Comparison of ENCODE assay signal across 8 cellular contexts in the genomic region with DNA sequence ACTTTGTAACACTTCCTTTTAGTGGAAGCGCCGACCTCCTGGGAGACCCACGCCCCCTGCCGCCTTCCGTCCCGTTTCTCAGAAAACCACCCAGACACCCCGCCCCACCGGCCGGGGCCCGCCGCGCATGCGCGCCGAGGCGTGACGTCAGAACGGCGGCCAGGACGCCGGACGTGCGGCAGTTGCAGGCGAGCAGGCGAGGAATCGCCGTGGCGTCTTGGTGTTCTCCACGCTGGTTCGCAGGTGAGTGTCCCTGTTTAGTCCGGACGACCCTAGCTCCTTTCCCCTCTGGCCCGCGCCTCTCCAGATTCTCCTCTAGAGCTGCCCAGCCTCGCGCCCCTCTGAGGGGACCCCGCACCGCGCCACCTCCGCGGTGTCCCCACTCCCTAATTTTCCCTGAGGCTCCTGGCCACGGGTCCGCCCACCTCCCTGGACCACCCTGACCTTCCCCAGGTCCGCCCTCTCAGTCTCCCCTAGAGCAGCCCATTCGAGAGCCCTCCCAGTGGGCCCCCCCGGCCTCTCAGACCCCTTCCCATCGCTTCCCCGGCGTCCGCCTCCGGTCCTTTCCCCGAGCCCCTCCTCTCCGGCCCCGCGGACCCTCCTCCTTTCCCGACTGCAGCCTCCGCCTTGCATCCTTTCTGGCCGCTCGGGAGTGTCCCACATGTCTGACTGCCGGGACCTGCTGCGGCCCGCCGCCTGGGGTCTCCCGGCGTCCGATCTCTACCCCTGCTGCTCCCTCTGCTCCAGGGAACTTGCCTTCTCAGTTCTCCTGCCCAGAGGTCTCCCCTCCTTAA. TPM values are rescaled to one million over a fixed set of nuclear protein-coding genes. Genes with fewer than 3 reads are reported as not detected.
DNase-seq lines count a peak whose midpoint lies in the region; ATAC-seq and TF ChIP-seq lines count a peak whose summit lies in the region.

A gene with protein sequence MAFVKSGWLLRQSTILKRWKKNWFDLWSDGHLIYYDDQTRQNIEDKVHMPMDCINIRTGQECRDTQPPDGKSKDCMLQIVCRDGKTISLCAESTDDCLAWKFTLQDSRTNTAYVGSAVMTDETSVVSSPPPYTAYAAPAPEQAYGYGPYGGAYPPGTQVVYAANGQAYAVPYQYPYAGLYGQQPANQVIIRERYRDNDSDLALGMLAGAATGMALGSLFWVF (plus strand): TSS at position 181 of the 794 bp plus-strand sequence. CDS start 15,606 bp downstream, outside the sequence.

- H3K27me3 Mint-ChIP-seq in activated T-helper 17 cell treated with anti-CD3 and anti-CD28 coated beads, Interleukin-2, amount 50 U/mL, for 72 hours: no peaks in the 10 kb centered on the region
- H3K27me3 Mint-ChIP-seq in nephron (ENCODE audit: low read depth): no peaks in the 10 kb centered on the region
- H3K27me3 Mint-ChIP-seq in stimulated activated naive CD8-positive, alpha-beta T cell treated with anti-CD3 and anti-CD28 coated beads, Interleukin-15, Interleukin-2, amounts not matched to agents 100 ng/mL and 50 ng/mL, for 24 hours: no peaks in the 10 kb centered on the region

- peak within 1 kb of the TSS; percentile 91 to 94 for H4K8ac ChIP-seq in IMR-90 (ENCODE audit: low read depth in 2 of 2, low read length in 2 of 2)

- peaks cover 5% of the 10 kb centered on the region for H3K4me1 ChIP-seq in IMR-90 (ENCODE audit: control insufficient read depth, insufficient read depth, low read length)

- H3K9me1 ChIP-seq in IMR-90 (ENCODE audit: insufficient read depth, low read length): peaks cover 4% of the 10 kb centered on the region; the same call in 1 of the 2 replicates

- dilution Hi-C loops in IMR-90 (cut with HindIII; ENCODE audit: low sequenced_read_pairs, unreplicated experiment): no loop called here

- peak within 1 kb of the TSS; percentile 53; the same call in 1 of the 2 replicates for H2AK5ac ChIP-seq in IMR-90 (ENCODE audit: low read depth, low read length)

- CTCF ChIA-PET in IMR-90 (lab: Yijun Ruan, JAX): interaction anchor here (0.6 kb wide), 1 partner anchor 25 kb away, joined by 4 read pairs; no protein-coding TSS in a partner anchor
- CTCF ChIA-PET in RWPE1 (lab: Yijun Ruan, JAX): interaction anchor here (0.7 kb wide), 1 partner anchor 11 kb away, joined by 3 read pairs; no protein-coding TSS in a partner anchor

- no peak within 1 kb of the TSS for H2BK15ac ChIP-seq in IMR-90 (ENCODE audit: low read depth, low read length)

- H2BK20ac ChIP-seq in IMR-90 (ENCODE audit: low read depth, low read length): peak within 1 kb of the TSS; percentile 44; the same call in 1 of the 2 replicates

- 1% methylated on average over 15 of the region's 66 CpGs; no CpG with 5 or more reads in 1 of the 2 experiments for WGBS in IMR-90 (ENCODE audit: extremely low coverage in 2 of 2, insufficient read length in 1 of 2), 2 experiments

- peak within 1 kb of the TSS; percentile 79 for H3K9ac ChIP-seq in IMR-90 (ENCODE audit: low read depth, low read length)

- H2AFZ ChIP-seq in IMR-90 (replicated peaks; ENCODE audit: low read length, poor library complexity): peak within 1 kb of the TSS; percentile 96

- H3K9me3 Mint-ChIP-seq in activated T-helper 17 cell treated with anti-CD3 and anti-CD28 coated beads, Interleukin-2, amount 50 U/mL, for 72 hours: no peaks in the 10 kb centered on the region
- H3K9me3 Mint-ChIP-seq in nephron: no peaks in the 10 kb centered on the region
- H3K9me3 Mint-ChIP-seq in stimulated activated naive CD8-positive, alpha-beta T cell treated with anti-CD3 and anti-CD28 coated beads, Interleukin-15, Interleukin-2, amounts not matched to agents 100 ng/mL and 50 ng/mL, for 24 hours: no peaks in the 10 kb centered on the region

- H2BK5ac ChIP-seq in IMR-90 (ENCODE audit: low read depth, low read length, poor library complexity, severe bottlenecking): peak within 1 kb of the TSS; percentile 49

- peak within 1 kb of the TSS; percentile 87 for H4K5ac ChIP-seq in IMR-90 (ENCODE audit: low read depth, low read length)

- H2AK9ac ChIP-seq in IMR-90 (replicated peaks; ENCODE audit: low read depth, low read length, poor library complexity): peak within 1 kb of the TSS; percentile 96

- in situ Hi-C loops in IMR-90 (cut with MboI; ENCODE audit: low sequenced_read_pairs): loop anchor here (25.0 kb wide), 2 partner anchors 407 to 743 kb away; partner anchors contain the start of gene PTPN18

- H3K9me3 ChIP-seq in IMR-90 (ENCODE audit: control insufficient read depth, insufficient read depth, low read length): no peaks in the 10 kb centered on the region

- H3K4me3 ChIP-seq in IMR-90 (ENCODE audit: insufficient read depth, low read depth, low read length): peak within 1 kb of the TSS; percentile 68

- POLR2A ChIA-PET in IMR-90 (lab: Charles Lee; ENCODE audit: unreplicated experiment): no interaction called here
- POLR2A ChIA-PET in RWPE1 (lab: Yijun Ruan, JAX; ENCODE audit: low non-redundant PET): interaction anchor here (0.6 kb wide), 1 partner anchor 25 kb away, joined by 3 read pairs; no protein-coding TSS in a partner anchor

- TF ChIP-seq RAD21 in IMR-90 (IDR thresholded peaks at IDR 0.05; ENCODE audit: low read length): no peak

- no peaks in the 10 kb centered on the region for H3K27me3 ChIP-seq in IMR-90 (ENCODE audit: control insufficient read depth, insufficient read depth, low read length)

- H3K36me3 Mint-ChIP-seq in activated T-helper 17 cell treated with anti-CD3 and anti-CD28 coated beads, Interleukin-2, amount 50 U/mL, for 72 hours (ENCODE audit: low read depth): peaks cover 33% of the 10 kb centered on the region
- H3K36me3 Mint-ChIP-seq in nephron (ENCODE audit: low read depth): peaks cover 8% of the 10 kb centered on the region
- peaks cover 25% of the 10 kb centered on the region for H3K36me3 Mint-ChIP-seq in stimulated activated naive CD8-positive, alpha-beta T cell treated with anti-CD3 and anti-CD28 coated beads, Interleukin-15, Interleukin-2, amounts not matched to agents 100 ng/mL and 50 ng/mL, for 24 hours (ENCODE audit: low read depth)

- TSS peak; percentile 41 for BruUV-seq in IMR-90 (replicated peaks; lab: Mats Ljungman, UMichigan)

- H3K4me3 Mint-ChIP-seq in activated T-helper 17 cell treated with anti-CD3 and anti-CD28 coated beads, Interleukin-2, amount 50 U/mL, for 72 hours: peak within 1 kb of the TSS; percentile 88
- H3K4me3 Mint-ChIP-seq in nephron: peak within 1 kb of the TSS; percentile 93 to 97 (median 95)
- H3K4me3 Mint-ChIP-seq in stimulated activated naive CD8-positive, alpha-beta T cell treated with anti-CD3 and anti-CD28 coated beads, Interleukin-15, Interleukin-2, amounts not matched to agents 100 ng/mL and 50 ng/mL, for 24 hours: peak within 1 kb of the TSS; percentile 97

- DNase-seq in DMS79 treated with DMSO at 0.1 percent for 48 hours (lab: John Stamatoyannopoulos, UW) (peak; percentile 96), IMR-90 (peak; percentile 86), RWPE1 (ENCODE audit: low spot score) (peak; percentile 93), fibroblast of peridontal ligament (ENCODE audit: extremely low read depth) (peak; percentile 85)

- TF ChIP-seq CTCF in IMR-90 (conservative IDR thresholded peaks at IDR 0.05; ENCODE audit: low read depth, low read length): peak; percentile 29; the same call in 1 of the 2 replicates
- no peak for TF ChIP-seq CTCF in RWPE1 (conservative IDR thresholded peaks at IDR 0.05; ENCODE audit: low read depth)
- TF ChIP-seq CTCF in nephron (IDR thresholded peaks at IDR 0.05; ENCODE audit: unreplicated experiment in 3 of 3): peak in 2 of 3 experiments; percentile 26 to 45

- peak within 1 kb of the TSS; percentile 69; the same call in 1 of the 2 replicates for H3K18ac ChIP-seq in IMR-90 (ENCODE audit: low read depth, low read length)

- intact Hi-C loops in IMR-90 (cut with micrococcal nuclease): no loop called here

- peak within 1 kb of the TSS; percentile 95 for H3K4me2 ChIP-seq in IMR-90 (ENCODE audit: low read depth, low read length)

- peaks cover 27% of the 10 kb centered on the region for H4K20me1 ChIP-seq in IMR-90 (ENCODE audit: insufficient read depth, low read length)

- H3K27ac Mint-ChIP-seq in activated T-helper 17 cell treated with anti-CD3 and anti-CD28 coated beads, Interleukin-2, amount 50 U/mL, for 72 hours: peak within 1 kb of the TSS; percentile 95
- peak within 1 kb of the TSS; percentile 74 to 96 (median 95) for H3K27ac Mint-ChIP-seq in nephron
- peak within 1 kb of the TSS; percentile 97 for H3K27ac Mint-ChIP-seq in stimulated activated naive CD8-positive, alpha-beta T cell treated with anti-CD3 and anti-CD28 coated beads, Interleukin-15, Interleukin-2, amounts not matched to agents 100 ng/mL and 50 ng/mL, for 24 hours

- H2BK120ac ChIP-seq in IMR-90 (ENCODE audit: low read depth, low read length): peak within 1 kb of the TSS; percentile 28; the same call in 1 of the 2 replicates

- no peaks in the 10 kb centered on the region for H3K36me3 ChIP-seq in IMR-90 (ENCODE audit: control insufficient read depth, insufficient read depth, low read length)

- H3K79me1 ChIP-seq in IMR-90 (ENCODE audit: low read depth in 1 of 2, low read length in 2 of 2): peaks cover 15 to 29% of the 10 kb centered on the region in 2 experiments; a peak in 3 of 4 replicates

- TF ChIP-seq POLR2A in IMR-90 (IDR thresholded peaks at IDR 0.05; ENCODE audit: low read depth, low read length): peak; percentile 95

- H3K4me1 Mint-ChIP-seq in activated T-helper 17 cell treated with anti-CD3 and anti-CD28 coated beads, Interleukin-2, amount 50 U/mL, for 72 hours: peaks cover 19% of the 10 kb centered on the region
- H3K4me1 Mint-ChIP-seq in nephron: peaks cover 24% of the 10 kb centered on the region
- H3K4me1 Mint-ChIP-seq in stimulated activated naive CD8-positive, alpha-beta T cell treated with anti-CD3 and anti-CD28 coated beads, Interleukin-15, Interleukin-2, amounts not matched to agents 100 ng/mL and 50 ng/mL, for 24 hours (ENCODE audit: low read depth): peaks cover 55% of the 10 kb centered on the region

- H3K27ac ChIP-seq in IMR-90 (ENCODE audit: insufficient read depth, low read length) (peak within 1 kb of the TSS; percentile 48), RWPE1 (peak within 1 kb of the TSS; percentile 96)

- peak within 1 kb of the TSS; percentile 53 for H4K91ac ChIP-seq in IMR-90 (ENCODE audit: insufficient read depth, low read depth, low read length)

- H3K14ac ChIP-seq in IMR-90 (replicated peaks; ENCODE audit: low read depth, low read length): peak within 1 kb of the TSS; percentile 71; the same call in 1 of the 2 replicates

- peak within 1 kb of the TSS; percentile 88 for H3K4ac ChIP-seq in IMR-90 (ENCODE audit: low read depth, low read length)

- H3K23ac ChIP-seq in IMR-90 (ENCODE audit: low read depth, low read length): peak within 1 kb of the TSS; percentile 79

- H3K56ac ChIP-seq in IMR-90 (ENCODE audit: extremely low read depth, insufficient read depth, low read length): peak within 1 kb of the TSS; percentile 54; the same call in 1 of the 2 replicates

- peak; percentile 81 for ATAC-seq in GM21528 (IDR thresholded peaks at IDR 0.05; ENCODE audit: low FRiP score, unreplicated experiment)
- ATAC-seq in IMR-90 (ENCODE audit: low read depth): peak; percentile 83
- ATAC-seq in activated T-helper 17 cell treated with anti-CD3 and anti-CD28 coated beads, Interleukin-2, amount 50 U/mL, for 72 hours (replicated peaks): peak; percentile 73

RNA-seq across cellular contexts. Expression of the gene that starts here (rescaled TPM):
- total RNA-seq in IMR-90 (2012; rRNA removed): 82.1 and 118 TPM in 2 replicates
- polyA plus RNA-seq in IMR-90 (2012; rRNA removed): 57.6 and 62.9 TPM in 2 replicates
- 27.2 and 28.3 TPM in 2 replicates for polyA plus RNA-seq in IMR-90 (2012; cell fraction: cytosol; rRNA removed)
- 12.8 and 29.2 TPM in 2 replicates for polyA plus RNA-seq in IMR-90 (2012; cell fraction: nucleus; rRNA removed; ENCODE audit: low replicate concordance)
- total RNA-seq in activated T-helper 17 cell treated with anti-CD3 and anti-CD28 coated beads, Interleukin-2, amount 50 U/mL, for 72 hours: 10 to 100 TPM; 59.8 to 64.5 TPM

Comparison
In these comparisons a context has a peak if more than half of its experiments do, and no peak if none do; other contexts are left out.
1. Peak in every context shown above with its lines: DNase-seq, ATAC-seq, H3K4me3 ChIP-seq and H3K27ac ChIP-seq.